Comparison of ENCODE assay signal across 24 cellular contexts in the genomic region with DNA sequence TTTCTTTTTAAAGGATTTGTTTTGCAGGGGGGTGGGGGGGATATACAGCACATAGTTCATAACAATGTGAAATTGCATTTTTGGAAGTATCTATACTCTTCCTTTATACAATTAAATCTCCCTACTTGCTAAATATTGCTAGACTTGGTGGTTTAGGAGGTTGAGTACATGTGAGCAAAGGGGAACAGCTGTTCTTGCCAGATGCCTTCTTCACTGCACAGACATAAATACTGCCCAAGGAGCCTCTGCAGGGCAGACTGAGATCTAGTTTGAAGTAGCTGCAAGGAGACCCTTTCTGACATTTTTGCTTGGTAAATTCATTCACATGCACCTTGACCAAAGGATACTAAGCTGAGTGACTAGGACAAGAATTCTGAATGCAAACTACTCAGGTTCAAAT.
"Had no signal": no experiment of that assay in that cellular context is flagged by ENCODE, and none has a peak within 500 bp of the region (broad histone marks: within the 10 kb centered on the region; RNA-seq: fewer than 3 reads in every experiment).

No MANE protein-coding gene starts in this region.

- H3K27ac Mint-ChIP-seq: activated B cell treated with CpG ODN at 0.5 μM for 24 hours; activated CD8-positive, alpha-beta T cell treated with anti-CD3 and anti-CD28 coated beads for 36 hours; activated naive CD8-positive, alpha-beta T cell treated with anti-CD3 and anti-CD28 coated beads, Interleukin-2, amount 10 ng/mL, durations not matched to agents 7 days and 5 days; activated T-helper 2 cell treated with anti-CD3 and anti-CD28 coated beads, Interferon-gamma antibody, Interleukin-2, Interleukin-4, amounts not matched to agents 10 μg/mL and 5 μg/mL and 100 μg/mL, durations not matched to agents 14 hours and 24 hours and 36 hours; endodermal cell; memory B cell; natural killer cell; T-cell; type B pancreatic cell had no signal

- ATAC-seq: activated CD8-positive, alpha-beta T cell treated with anti-CD3 and anti-CD28 coated beads for 36 hours; body of pancreas; heart right ventricle; left ventricle myocardium superior; natural killer cell; right lobe of liver; T-cell had no signal

- H3K27me3 ChIP-seq: dorsolateral prefrontal cortex, right lobe of liver had no signal

- H3K36me3 ChIP-seq: heart right ventricle, right lobe of liver, stomach had no signal

- H3K36me3 Mint-ChIP-seq: activated naive CD8-positive, alpha-beta T cell treated with anti-CD3 and anti-CD28 coated beads, Interleukin-2, amount 10 ng/mL, durations not matched to agents 7 days and 5 days; memory B cell; natural killer cell; T-cell had no signal

- H3K4me3 ChIP-seq: body of pancreas, dorsolateral prefrontal cortex, heart right ventricle, right lobe of liver, smooth muscle cell, stomach had no signal

- H3K4me3 Mint-ChIP-seq: activated B cell treated with CpG ODN at 0.5 μM for 24 hours; activated CD8-positive, alpha-beta T cell treated with anti-CD3 and anti-CD28 coated beads for 36 hours; activated naive CD8-positive, alpha-beta T cell treated with anti-CD3 and anti-CD28 coated beads, Interleukin-2, amount 10 ng/mL, durations not matched to agents 7 days and 5 days; endodermal cell; memory B cell; type B pancreatic cell had no signal

- H3K27ac ChIP-seq: body of pancreas, parathyroid adenoma had no signal

- DNase-seq: activated B cell treated with CpG ODN at 0.5 μM for 24 hours; activated CD4-positive, alpha-beta T cell treated with anti-CD3 and anti-CD28 coated beads for 4 hours; activated CD8-positive, alpha-beta T cell treated with anti-CD3 and anti-CD28 coated beads for 36 hours; activated naive CD4-positive, alpha-beta T cell treated with Interleukin-2 at 50 U/mL for 16 hours; activated naive CD8-positive, alpha-beta T cell treated with anti-CD3 and anti-CD28 coated beads, Interleukin-2, amount 10 ng/mL, durations not matched to agents 7 days and 5 days; activated T-cell treated with anti-CD3 and anti-CD28 coated beads, Interleukin-2, amount 50 U/mL, for 1 hour; amygdala; body of pancreas; caudate nucleus; dorsolateral prefrontal cortex; endodermal cell; erythroblast; heart right ventricle; left ventricle myocardium superior; natural killer cell; right lobe of liver; stimulated activated CD4-positive, alpha-beta T cell treated with anti-CD3 and anti-CD28 coated beads, Interleukin-4, amount 100 ng/mL, for 1 hour; stomach; T-cell had no signal

- H3K9me3 ChIP-seq: body of pancreas, right lobe of liver had no signal

- H3K4me1 ChIP-seq: parathyroid adenoma had no signal
